Comparison of ENCODE assay signal across 8 cellular contexts in the genomic region with DNA sequence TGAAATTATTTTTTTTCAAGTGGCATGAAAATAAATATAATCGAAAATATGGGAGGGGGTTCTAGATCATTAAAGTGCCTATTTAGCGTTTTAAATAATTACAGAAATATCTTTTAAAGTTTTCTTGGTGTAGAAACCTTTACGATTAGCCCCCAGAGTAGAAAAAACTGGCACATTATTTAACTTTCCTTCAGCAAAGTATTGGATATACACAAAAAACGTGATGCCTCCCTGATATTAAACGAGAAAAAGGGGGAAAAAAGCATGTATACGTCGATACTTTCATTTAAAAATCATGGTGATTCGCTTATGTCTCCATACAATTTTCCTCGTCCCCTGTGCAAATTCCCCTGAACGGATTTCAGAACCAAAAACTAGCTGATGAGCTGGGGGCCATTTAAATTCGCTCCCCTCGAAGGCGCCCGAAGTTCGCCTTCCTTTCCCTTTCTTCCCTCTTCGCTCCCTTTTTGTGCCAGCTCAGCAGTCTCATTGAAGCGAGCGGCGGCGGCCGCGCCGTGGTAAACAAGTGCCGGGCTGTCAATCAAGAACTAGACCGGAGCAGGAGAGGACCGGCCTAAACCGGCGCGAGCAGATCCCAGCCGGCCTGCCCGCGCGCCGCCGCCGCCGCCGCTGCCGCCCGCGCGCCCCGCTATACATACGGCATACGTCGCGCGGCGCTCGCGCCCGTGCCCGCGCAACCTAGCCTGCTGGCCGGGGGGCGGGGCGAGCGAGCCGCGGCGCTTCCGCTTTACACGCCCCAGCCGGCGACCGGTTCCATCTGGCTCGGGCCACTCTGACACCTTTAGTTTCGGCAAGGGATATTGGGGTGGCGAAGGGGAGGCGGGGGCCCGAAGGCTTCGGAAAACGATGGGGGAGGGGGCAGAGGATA. TPM values are rescaled to one million over a fixed set of nuclear protein-coding genes. Genes with fewer than 3 reads are reported as not detected.
DNase-seq lines count a peak whose midpoint lies in the region; ATAC-seq, FAIRE-seq and TF ChIP-seq lines count a peak whose summit lies in the region.

No MANE protein-coding gene starts in this region.

- ATAC-seq in A549 (peak; percentile 65 to 69), GM18868 (IDR thresholded peaks at IDR 0.05; ENCODE audit: unreplicated experiment) (peak; percentile 64), HG03103 (IDR thresholded peaks at IDR 0.05; ENCODE audit: low read depth, unreplicated experiment) (peak; percentile 52)

- H3K27me3 ChIP-seq in breast epithelium = no peaks in the 10 kb centered on the region

- peaks cover 33% of the 10 kb centered on the region; the same call in 2 of the 3 replicates for H3K4me1 ChIP-seq in A549
- peaks cover 0 to 7% of the 10 kb centered on the region in 2 donors for H3K4me1 ChIP-seq in breast epithelium

- TF ChIP-seq EP300 in A549 (IDR thresholded peaks at IDR 0.05) = 0 out of 5 replicates have a peak, but pooled peaks of 1 of the 2 experiments have one; percentile 29

- WGBS in A549 (ENCODE audit: missing lambda C conversion rate) = 2% methylated on average over 34 of the region's 73 CpGs

- DNase-seq in A549 (ENCODE audit: low read depth in 1 of 2, low spot score in 1 of 2) = peak; percentile 78 to 95
- peak; percentile 89 for DNase-seq in NCI-H2171 treated with DMSO at 0.1 percent for 48 hours (lab: John Stamatoyannopoulos, UW)
- DNase-seq in breast epithelium (ENCODE audit: low spot score in 2 of 2) = peak; percentile 92 to 94
- DNase-seq in iPS-NIHi11 (ENCODE audit: low spot score) = peak; percentile 85

- TF ChIP-seq CTCF in A549 (IDR thresholded peaks at IDR 0.05) (no peak), VCaP (conservative IDR thresholded peaks at IDR 0.05) (no peak), breast epithelium (IDR thresholded peaks at IDR 0.05) (no peak)

- H3K4me3 ChIP-seq in A549 (peak overlapping the region; percentile 60), breast epithelium (peak overlapping the region; percentile 64 to 82 (median 73)), skin epidermis (peak overlapping the region; percentile 61 to 84 (median 69))

- H3K36me3 ChIP-seq in breast epithelium = peaks cover 4% of the 10 kb centered on the region

- POLR2A ChIA-PET in A549 (lab: Yijun Ruan, JAX) = interaction anchor here (1.0 to 2.2 kb wide), 7 partner anchors 8 to 491 kb away, joined by 3 to 57 read pairs (median 20); no protein-coding TSS in a partner anchor

- CTCF ChIA-PET in A549 (lab: Yijun Ruan, JAX) = interaction anchor here (0.6 to 2.0 kb wide), 5 partner anchors 99 to 515 kb away, joined by 3 to 6 read pairs (median 3); no protein-coding TSS in a partner anchor

- 0 out of 5 replicates have a peak, but pooled peaks of 1 of the 2 experiments have one; percentile 36 for TF ChIP-seq RAD21 in A549 (conservative IDR thresholded peaks at IDR 0.05 in 1 of 2, IDR thresholded peaks at IDR 0.05 in 1 of 2)

- peak overlapping the region; percentile 91 to 96 for H3K27ac ChIP-seq in A549
- peak overlapping the region; percentile 98 for H3K27ac ChIP-seq in VCaP
- H3K27ac ChIP-seq in breast epithelium = peak overlapping the region; percentile 99 to 100
- peak overlapping the region; percentile 92 to 100 (median 97) for H3K27ac ChIP-seq in skin epidermis

- intact Hi-C loops in breast epithelium (cut with DNase I; ENCODE audit: low total_unique reads) = loop anchor here (10.0 kb wide), 1 partner anchor 275 kb away; no protein-coding TSS in a partner anchor

- H3K9me3 ChIP-seq in A549 (no peaks in the 10 kb centered on the region), breast epithelium (no peaks in the 10 kb centered on the region)

- no peak for TF ChIP-seq POLR2A in A549 (IDR thresholded peaks at IDR 0.05; ENCODE audit: low read length)
- no peak for TF ChIP-seq POLR2A in breast epithelium (IDR thresholded peaks at IDR 0.05)

- H3K4me2 ChIP-seq in A549 = peak overlapping the region; percentile 85

- FAIRE-seq in A549 (lab: Jason Lieb, UNC) = peak; percentile 51

TF ChIP-seq in A549, 52 proteins besides CTCF, POLR2A, EP300 and RAD21 (continues in another document):
- TF ChIP-seq CHD4 (IDR thresholded peaks at IDR 0.05; ENCODE audit: borderline replicate concordance) = no peak
- no peak for TF ChIP-seq EHMT2 (IDR thresholded peaks at IDR 0.05; ENCODE audit: low read depth)
- no peak for TF ChIP-seq TFCP2L1 (CRISPR knock-in tag; IDR thresholded peaks at IDR 0.05)
- TF ChIP-seq HOXA7 (CRISPR knock-in tag; IDR thresholded peaks at IDR 0.05) = no peak
- no peak for TF ChIP-seq ESRRA (IDR thresholded peaks at IDR 0.05; ENCODE audit: borderline replicate concordance, low read length)
- 0 out of 2 replicates have a peak, but pooled peaks have one; percentile 7 for TF ChIP-seq ATOH8 (CRISPR knock-in tag; IDR thresholded peaks at IDR 0.05; ENCODE audit: low read depth)
- TF ChIP-seq NR3C1 (IDR thresholded peaks at IDR 0.05) = no peak
- no peak for TF ChIP-seq RARB (CRISPR knock-in tag; IDR thresholded peaks at IDR 0.05)
- TF ChIP-seq, protein P1, sequence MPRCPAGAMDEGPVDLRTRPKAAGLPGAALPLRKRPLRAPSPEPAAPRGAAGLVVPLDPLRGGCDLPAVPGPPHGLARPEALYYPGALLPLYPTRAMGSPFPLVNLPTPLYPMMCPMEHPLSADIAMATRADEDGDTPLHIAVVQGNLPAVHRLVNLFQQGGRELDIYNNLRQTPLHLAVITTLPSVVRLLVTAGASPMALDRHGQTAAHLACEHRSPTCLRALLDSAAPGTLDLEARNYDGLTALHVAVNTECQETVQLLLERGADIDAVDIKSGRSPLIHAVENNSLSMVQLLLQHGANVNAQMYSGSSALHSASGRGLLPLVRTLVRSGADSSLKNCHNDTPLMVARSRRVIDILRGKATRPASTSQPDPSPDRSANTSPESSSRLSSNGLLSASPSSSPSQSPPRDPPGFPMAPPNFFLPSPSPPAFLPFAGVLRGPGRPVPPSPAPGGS (IDR thresholded peaks at IDR 0.05) = peak; percentile 50; the same call in 2 of the 3 replicates
- TF ChIP-seq FOXS1 (CRISPR knock-in tag; IDR thresholded peaks at IDR 0.05) = no peak
- no peak for TF ChIP-seq TP53 (CRISPR knock-in tag; IDR thresholded peaks at IDR 0.05)
- TF ChIP-seq RNF2 (IDR thresholded peaks at IDR 0.05; ENCODE audit: borderline replicate concordance, low read depth) = no peak
- TF ChIP-seq ZSCAN20 (CRISPR knock-in tag; IDR thresholded peaks at IDR 0.05) = no peak
- TF ChIP-seq SREBF2 (IDR thresholded peaks at IDR 0.05) = no peak
- TF ChIP-seq EHF (CRISPR knock-in tag; IDR thresholded peaks at IDR 0.05) = peak; percentile 75
- no peak for TF ChIP-seq BHLHE40 (IDR thresholded peaks at IDR 0.05; ENCODE audit: low read depth, low read length)
- no peak for TF ChIP-seq ZFP36 (IDR thresholded peaks at IDR 0.05; ENCODE audit: borderline replicate concordance, partially characterized antibody)
- TF ChIP-seq ELK1 (IDR thresholded peaks at IDR 0.05; ENCODE audit: low read depth, low read length) = no peak
- TF ChIP-seq HOXB5 (CRISPR knock-in tag; IDR thresholded peaks at IDR 0.05) = no peak
- no peak for TF ChIP-seq HOXB13 (CRISPR knock-in tag; IDR thresholded peaks at IDR 0.05; ENCODE audit: low read depth)
- TF ChIP-seq HEYL (CRISPR knock-in tag; IDR thresholded peaks at IDR 0.05) = no peak
- TF ChIP-seq KDM1A (IDR thresholded peaks at IDR 0.05; ENCODE audit: low read depth) = no peak
- TF ChIP-seq CBX2 (IDR thresholded peaks at IDR 0.05; ENCODE audit: borderline replicate concordance, low read depth) = no peak
- TF ChIP-seq, protein P2, sequence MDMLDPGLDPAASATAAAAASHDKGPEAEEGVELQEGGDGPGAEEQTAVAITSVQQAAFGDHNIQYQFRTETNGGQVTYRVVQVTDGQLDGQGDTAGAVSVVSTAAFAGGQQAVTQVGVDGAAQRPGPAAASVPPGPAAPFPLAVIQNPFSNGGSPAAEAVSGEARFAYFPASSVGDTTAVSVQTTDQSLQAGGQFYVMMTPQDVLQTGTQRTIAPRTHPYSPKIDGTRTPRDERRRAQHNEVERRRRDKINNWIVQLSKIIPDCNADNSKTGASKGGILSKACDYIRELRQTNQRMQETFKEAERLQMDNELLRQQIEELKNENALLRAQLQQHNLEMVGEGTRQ (IDR thresholded peaks at IDR 0.05) = no peak
- TF ChIP-seq PHF8 (IDR thresholded peaks at IDR 0.05; ENCODE audit: borderline replicate concordance, low read depth) = no peak
- peak; percentile 100 for TF ChIP-seq MAFK (IDR thresholded peaks at IDR 0.05; ENCODE audit: partially characterized antibody)
- no peak for TF ChIP-seq FOSL2 (IDR thresholded peaks at IDR 0.05)
- TF ChIP-seq FOSL2 (CRISPR knock-in tag; IDR thresholded peaks at IDR 0.05) = peak; percentile 38
- no peak for TF ChIP-seq JUNB (IDR thresholded peaks at IDR 0.05)
- TF ChIP-seq RFX5 (IDR thresholded peaks at IDR 0.05) = peak; percentile 65
- TF ChIP-seq JUN (IDR thresholded peaks at IDR 0.05) = peak; percentile 34 to 88; a peak in 3 of 5 replicates

RNA-seq across cellular contexts. Expression of gene ARRDC3, which starts 3.3 kb away (rescaled TPM):
- polyA plus RNA-seq in A549 (2011; rRNA removed) (32.4 and 36.3 TPM in 2 replicates), A549 (2017; fragmentation: RNase III; extraction: RNeasy Plus Mini Kit Qiagen cat#74134 plus additional on column Dnase treatment) (8.0 to 9.9 TPM (median 9.6 TPM) in 3 replicates)
- 6.1 and 7.0 TPM in 2 replicates for polyA plus RNA-seq in A549 (2012; cell fraction: cytosol; rRNA removed)
- polyA plus RNA-seq in A549 (2012; cell fraction: nucleus; rRNA removed) = 6.6 and 9.2 TPM in 2 replicates
- polyA minus RNA-seq in A549 (2011; rRNA and poly(A)+ RNA removed) = 82.3 and 82.9 TPM in 2 replicates
- 100 to 1,000 TPM in 2 of 3 donors, 10 to 100 TPM in 1; 75.5 to 261 (median 100) TPM for total RNA-seq in breast epithelium

Comparison
In these comparisons a context has a peak if more than half of its experiments do, and no peak if none do; other contexts are left out.
1. Peak in every context shown above with its lines: DNase-seq, ATAC-seq, H3K4me3 ChIP-seq and H3K27ac ChIP-seq.